In the genomic region with DNA sequence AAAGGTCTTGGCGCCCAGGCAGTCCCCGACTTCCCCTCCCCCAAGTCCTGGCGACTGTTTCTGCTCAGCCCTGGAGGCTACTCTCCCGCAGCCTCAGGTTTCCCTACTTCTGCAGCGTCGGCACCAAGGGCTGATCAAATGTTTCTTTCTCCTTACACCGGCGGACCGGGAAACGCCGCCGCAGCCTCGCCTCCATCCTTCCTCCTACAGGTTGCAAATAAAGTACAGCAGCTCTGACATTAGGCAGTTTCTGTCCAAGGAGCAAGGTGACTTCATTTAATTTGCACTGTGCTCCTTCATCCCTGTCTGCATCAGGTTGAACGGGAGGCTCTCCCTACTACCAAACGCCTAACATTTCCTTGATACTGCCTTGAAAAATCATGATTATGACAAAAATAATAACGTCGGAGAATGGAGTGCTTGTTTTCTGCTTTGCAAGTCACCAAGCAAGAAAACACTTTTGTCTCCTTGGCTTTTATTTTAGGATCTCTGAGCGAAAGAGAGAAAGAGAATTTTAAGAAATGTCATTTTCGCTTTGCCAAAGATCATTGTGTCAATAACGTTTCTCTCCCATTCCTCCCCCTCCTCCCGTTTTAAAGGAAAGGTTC, we compare ENCODE assay signal across 8 cellular contexts.
DNase-seq lines count a peak whose midpoint lies in the region; ATAC-seq and TF ChIP-seq lines count a peak whose summit lies in the region.

No MANE protein-coding gene starts in this region.

- H3K9me3 Mint-ChIP-seq in nephron progenitor cell: peaks cover 17% of the 10 kb centered on the region

- H3K9me3 ChIP-seq in endocrine pancreas (ENCODE audit: control insufficient read depth, low read length): no peaks in the 10 kb centered on the region

- no peak for TF ChIP-seq CTCF in nephron progenitor cell (IDR thresholded peaks at IDR 0.05)

- no peaks in the 10 kb centered on the region for H3K36me3 Mint-ChIP-seq in nephron progenitor cell (ENCODE audit: low read depth)

- H3K4me1 ChIP-seq in endocrine pancreas (ENCODE audit: control insufficient read depth, insufficient read depth, low read length): no peaks in the 10 kb centered on the region

- peaks cover 24% of the 10 kb centered on the region for H3K4me1 Mint-ChIP-seq in nephron progenitor cell

- peak overlapping the region; percentile 8 for H3K9ac ChIP-seq in endocrine pancreas (ENCODE audit: control insufficient read depth, insufficient read depth, low read length)

- H3K4me3 Mint-ChIP-seq in nephron progenitor cell: peak overlapping the region; percentile 77

- no peak overlapping the region for H3K27ac Mint-ChIP-seq in nephron progenitor cell

- H3K27me3 ChIP-seq in endocrine pancreas (ENCODE audit: control insufficient read depth, insufficient read depth, low read length): no peaks in the 10 kb centered on the region

- DNase-seq in ELF-1 (ENCODE audit: low read depth, low spot score): peak; percentile 85
- DNase-seq in T-helper 1 cell: peak in 3 of 5 donors; percentile 10 to 27 (median 15)
- peak; percentile 47 for DNase-seq in nephron progenitor cell
- DNase-seq in HuH-7.5 (ENCODE audit: low spot score): no peak
- DNase-seq in NCI-H1436 treated with DMSO at 0.1 percent for 48 hours (lab: John Stamatoyannopoulos, UW): no peak

- peak overlapping the region; percentile 91 for H3K4me3 ChIP-seq in endocrine pancreas (ENCODE audit: control insufficient read depth, insufficient read depth, low read length)

- ATAC-seq in GM18519 (IDR thresholded peaks at IDR 0.05; ENCODE audit: low FRiP score, unreplicated experiment) (no peak), HG03565 (IDR thresholded peaks at IDR 0.05; ENCODE audit: unreplicated experiment) (no peak)

- H3K27me3 Mint-ChIP-seq in nephron progenitor cell (ENCODE audit: low read depth, poor library complexity): peaks cover 77% of the 10 kb centered on the region

- H3K36me3 ChIP-seq in endocrine pancreas (ENCODE audit: control insufficient read depth, insufficient read depth, low read length): no peaks in the 10 kb centered on the region

Comparison
In these comparisons a context has a peak if more than half of its experiments do, and no peak if none do; other contexts are left out.
1. DNase-seq: peak in ELF-1 (single experiment), T-helper 1 cell (3 of 5) and nephron progenitor cell (single experiment); none in HuH-7.5 (single experiment) and NCI-H1436 treated with DMSO at 0.1 percent for 48 hours (single experiment).